10 cellular contexts compared by ENCODE assay signal in the genomic region with DNA sequence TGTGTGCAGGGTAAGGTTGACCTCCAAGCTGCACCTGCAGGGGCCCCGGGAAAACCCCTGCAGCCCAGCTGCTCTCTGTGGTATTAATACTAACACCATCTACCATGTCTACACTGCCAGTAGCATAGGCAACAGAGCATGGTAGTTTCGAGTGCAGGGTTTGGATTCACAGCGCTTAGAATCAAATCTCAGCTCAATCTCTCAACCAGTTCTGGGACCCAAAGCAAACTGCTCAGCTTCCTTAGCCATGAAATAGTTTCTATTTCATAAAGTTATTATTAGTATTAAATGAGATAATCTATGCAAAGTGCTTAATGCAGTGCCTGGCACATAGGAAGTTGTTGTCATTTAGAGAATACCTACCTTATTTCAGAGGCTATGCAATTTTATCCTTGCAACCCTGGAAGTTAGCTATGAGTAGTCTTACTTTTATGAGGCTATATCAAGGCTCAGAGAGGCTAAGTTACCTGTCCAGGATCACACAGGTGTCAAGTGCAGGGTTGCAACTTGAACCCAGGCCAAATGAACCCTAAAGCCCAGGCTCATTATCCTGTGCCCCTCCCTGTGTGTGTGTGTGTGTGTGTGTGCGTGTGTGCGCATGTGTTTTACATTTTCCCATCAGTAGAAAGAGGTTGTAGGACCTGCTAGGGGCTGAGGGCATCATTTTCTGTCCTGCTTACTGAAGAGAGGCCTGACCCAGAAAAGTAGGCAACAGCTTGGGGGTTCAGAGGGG. TPM values are rescaled to one million over a fixed set of nuclear protein-coding genes. Genes with fewer than 3 reads are reported as not detected.
DNase-seq lines count a peak whose midpoint lies in the region; ATAC-seq lines count a peak whose summit lies in the region.
"Had no signal": no experiment of that assay in that cellular context is flagged by ENCODE, and none has a peak within 500 bp of the region (broad histone marks: within the 10 kb centered on the region; RNA-seq: fewer than 3 reads in every experiment).

No MANE protein-coding gene starts in this region.

- no peaks in the 10 kb centered on the region for H3K27me3 ChIP-seq in MG63

- DNase-seq in UCSD-AML1 (lab: John Stamatoyannopoulos, UW; ENCODE audit: unreplicated experiment) (no peak), middle frontal gyrus (ENCODE audit: extremely low spot score, low spot score) (no peak), MG63 (no peak), cerebellum (ENCODE audit: low spot score) (no peak)
- DNase-seq: activated effector memory CD4-positive, alpha-beta T cell treated with Interleukin-2 at 50 U/mL for 16 hours; DMS79 treated with DMSO at 0.1 percent for 48 hours had no signal

- H3K9me3 ChIP-seq in MG63, result no peaks in the 10 kb centered on the region

- ATAC-seq in GM18502 (IDR thresholded peaks at IDR 0.05; ENCODE audit: poor library complexity, unreplicated experiment) (peak; percentile 89), GM21360 (IDR thresholded peaks at IDR 0.05; ENCODE audit: unreplicated experiment) (peak; percentile 75), HG03103 (IDR thresholded peaks at IDR 0.05; ENCODE audit: low read depth, unreplicated experiment) (peak; percentile 72), esophagus mucosa (peak; percentile 18)

- no peak overlapping the region for H3K4me3 ChIP-seq in MG63

- H3K36me3 ChIP-seq in MG63, result no peaks in the 10 kb centered on the region

RNA-seq across cellular contexts. Expression of gene MRPS18A, which starts 27.6 kb away (rescaled TPM):
- 44.5 TPM for total RNA-seq in esophagus mucosa
- total RNA-seq in MG63 (2014; rRNA removed; shearing (Covaris generic); ENCODE audit: low replicate concordance), result 41.1 and 47.3 TPM in 2 replicates
- 17.0 TPM for total RNA-seq in cerebellum

RNA-seq across cellular contexts. Expression of gene VEGFA, which starts 54.8 kb away (rescaled TPM):
- total RNA-seq in esophagus mucosa (129 TPM), cerebellum (34.4 TPM)
- total RNA-seq in MG63 (2014; rRNA removed; shearing (Covaris generic); ENCODE audit: low replicate concordance), result 55.5 and 57.6 TPM in 2 replicates

Comparison
In these comparisons a context has a peak if more than half of its experiments do, and no peak if none do; other contexts are left out.
1. ATAC-seq: peak in every context shown above with its lines; median percentile 89 in GM18502; 75 in GM21360; 72 in HG03103; 18 in esophagus mucosa.